1 cellular context compared by ENCODE assay signal in genomic region chr13:29852464-29853054, GRCh38.
TF ChIP-seq lines count a peak whose summit lies in the region.

No MANE protein-coding gene starts in this region.

TF ChIP-seq in SK-N-SH, 30 proteins besides CTCF, POLR2A, EP300 and RAD21 (continued from another document):
- TF ChIP-seq NFIC (IDR thresholded peaks at IDR 0.05; ENCODE audit: borderline replicate concordance) (no peak), GABPA (IDR thresholded peaks at IDR 0.05; ENCODE audit: low read depth) (no peak), SMC3 (IDR thresholded peaks at IDR 0.05; ENCODE audit: low read depth, low read length) (no peak), YY1 (IDR thresholded peaks at IDR 0.05; ENCODE audit: low read depth) (no peak)
